ENCODE assay signal across 8 cellular contexts in the genomic region with DNA sequence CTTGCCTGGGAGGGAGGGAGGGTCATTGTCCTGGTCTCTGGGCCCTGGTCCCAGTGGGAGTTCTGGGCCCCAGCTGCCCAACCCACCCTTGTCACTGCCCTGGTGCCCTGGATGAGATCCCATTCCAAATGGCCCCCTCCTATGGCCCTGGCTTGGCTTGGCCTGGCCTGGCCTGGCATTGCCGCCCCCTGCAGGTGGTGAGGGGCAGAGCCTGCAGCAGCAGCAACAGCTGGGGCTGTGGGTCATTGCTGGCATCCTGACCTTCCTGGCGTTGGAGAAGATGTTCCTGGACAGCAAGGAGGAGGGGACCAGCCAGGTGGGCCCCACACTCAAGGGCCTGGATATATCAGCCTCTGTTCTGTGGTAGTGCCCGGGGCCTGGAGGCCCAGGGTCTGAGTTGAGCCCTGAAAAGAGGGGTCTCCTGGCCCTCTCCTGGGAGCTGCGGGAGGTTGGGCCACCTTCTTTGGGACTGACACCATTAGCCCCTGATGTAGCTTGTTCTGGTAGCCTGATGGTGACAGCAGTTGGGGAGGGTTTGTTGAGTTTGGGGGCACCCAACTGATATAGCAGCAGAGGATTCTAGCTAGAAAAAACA. TPM values are rescaled to one million over a fixed set of nuclear protein-coding genes. Genes with fewer than 3 reads are reported as not detected.
A peak's percentile ranks its signal among the peaks of the same experiment; 100 is the strongest.
DNase-seq lines count a peak whose midpoint lies in the region; ATAC-seq, FAIRE-seq and TF ChIP-seq lines count a peak whose summit lies in the region.

No MANE protein-coding gene starts in this region.

- ATAC-seq in GM19463 (IDR thresholded peaks at IDR 0.05; ENCODE audit: unreplicated experiment), result no peak

- no peak overlapping the region for H3K9ac ChIP-seq in trophoblast cell (ENCODE audit: low read length)

- no peak overlapping the region for H4K12ac ChIP-seq in trophoblast cell (ENCODE audit: low read depth, low read length)

- no peaks in the 10 kb centered on the region for H3K9me3 ChIP-seq in trophoblast cell (ENCODE audit: insufficient read depth, low read depth, low read length)

- H2BK5ac ChIP-seq in trophoblast cell (ENCODE audit: low read depth, low read length, poor library complexity), result no peak overlapping the region

- WGBS in trophoblast cell (ENCODE audit: extremely low coverage, insufficient coverage, insufficient read length), result no CpG with 5 or more reads among the region's 4 CpGs

- no peaks in the 10 kb centered on the region for H3K27me3 ChIP-seq in trophoblast cell (ENCODE audit: insufficient read depth, low read length)

- H3K23ac ChIP-seq in trophoblast cell (ENCODE audit: low read length), result no peak overlapping the region

- no peak overlapping the region for H3K18ac ChIP-seq in trophoblast cell (ENCODE audit: low read length)

- DNase-seq in D721Med (ENCODE audit: insufficient read length, low spot score) (peak; percentile 53), HTR-8/SVneo (ENCODE audit: insufficient read length, low spot score) (peak; percentile 33), epithelial cell of esophagus (ENCODE audit: low read depth) (peak; percentile 36), trophoblast cell (peak; percentile 34 to 66), T1000 (lab: John Stamatoyannopoulos, UW) (no peak), GOT3 (lab: John Stamatoyannopoulos, UW) (no peak)
- peak; percentile 74 for DNase-seq in activated CD4-positive, alpha-beta T cell treated with anti-CD3 and anti-CD28 coated beads for 48 hours

- H3K4me3 ChIP-seq in epithelial cell of esophagus (ENCODE audit: low read length) (no peak overlapping the region), trophoblast cell (ENCODE audit: low read depth, low read length) (no peak overlapping the region)

- no peak overlapping the region for H3K4me2 ChIP-seq in trophoblast cell (ENCODE audit: low read length)

- no peak overlapping the region for H2BK120ac ChIP-seq in trophoblast cell (ENCODE audit: insufficient read depth, low read length, poor library complexity)

- no peak overlapping the region for H2AK5ac ChIP-seq in trophoblast cell (ENCODE audit: low read length)

- TF ChIP-seq CTCF in D721Med (IDR thresholded peaks at IDR 0.05; ENCODE audit: insufficient read depth, missing control alignments) (peak; percentile 61), epithelial cell of esophagus (IDR thresholded peaks at IDR 0.05; ENCODE audit: insufficient read depth, low read depth, low read length, missing control alignments) (peak; percentile 72)

- FAIRE-seq in D721Med (lab: Jason Lieb, UNC) (no peak), HTR-8/SVneo (lab: Jason Lieb, UNC) (peak; percentile 80)

- H3K4ac ChIP-seq in trophoblast cell (ENCODE audit: low read depth, low read length), result no peak overlapping the region

- no peak overlapping the region for H4K91ac ChIP-seq in trophoblast cell (ENCODE audit: low read depth, low read length)

- H2AFZ ChIP-seq in trophoblast cell (ENCODE audit: insufficient read depth, low read length, poor library complexity), result no peak overlapping the region

- peaks cover 45 to 54% of the 10 kb centered on the region in 2 experiments for H3K36me3 ChIP-seq in trophoblast cell (ENCODE audit: control insufficient read depth in 1 of 2, insufficient read depth in 2 of 2, low read length in 2 of 2)

- H3K79me2 ChIP-seq in trophoblast cell (ENCODE audit: control insufficient read depth, insufficient read depth, low read length, poor library complexity), result peaks cover 8% of the 10 kb centered on the region

- no peak overlapping the region for H2BK12ac ChIP-seq in trophoblast cell (ENCODE audit: low read length)

- H3K79me1 ChIP-seq in trophoblast cell (ENCODE audit: low read length), result peaks cover 12% of the 10 kb centered on the region

- no peak overlapping the region for H4K8ac ChIP-seq in trophoblast cell (ENCODE audit: low read depth, low read length)

- H3K4me1 ChIP-seq in trophoblast cell (ENCODE audit: control insufficient read depth in 1 of 2, insufficient read depth in 2 of 2, low read length in 2 of 2), result peaks cover 16 to 26% of the 10 kb centered on the region in 2 experiments

- no peak overlapping the region for H3K14ac ChIP-seq in trophoblast cell (ENCODE audit: low read length)

- no peak overlapping the region for H3K27ac ChIP-seq in trophoblast cell (ENCODE audit: low read depth, low read length)

RNA-seq across cellular contexts. Expression of gene SLC39A13, which starts 3.9 kb away (rescaled TPM):
- polyA plus RNA-seq in trophoblast cell (2013), result 27.5 and 28.6 TPM in 2 replicates

RNA-seq across cellular contexts. Expression of gene PSMC3, which starts 14.0 kb away (rescaled TPM):
- polyA plus RNA-seq in trophoblast cell (2013), result 124 and 126 TPM in 2 replicates

RNA-seq across cellular contexts. Expression of gene SPI1, which starts 33.9 kb away (rescaled TPM):
- polyA plus RNA-seq in trophoblast cell (2013), result 0.08 TPM in 2 replicates

RNA-seq across cellular contexts. Expression of gene RAPSN, which starts 36.7 kb away (rescaled TPM):
- 0.15 and 0.40 TPM in 2 replicates for polyA plus RNA-seq in trophoblast cell (2013)

RNA-seq across cellular contexts. Expression of gene MYBPC3, which starts 59.7 kb away (rescaled TPM):
- polyA plus RNA-seq in trophoblast cell (2013), result 0.01 TPM in 2 replicates

Comparison
In these comparisons a context has a peak if more than half of its experiments do, and no peak if none do; other contexts are left out.
1. DNase-seq: peak in D721Med (single experiment), HTR-8/SVneo (single experiment), activated CD4-positive, alpha-beta T cell treated with anti-CD3 and anti-CD28 coated beads for 48 hours (single experiment), epithelial cell of esophagus (single experiment) and trophoblast cell (2 of 2); none in T1000 (single experiment) and GOT3 (single experiment).